In genomic region chr16:30775131-30775380, GRCh38 we compare ENCODE assay signal across 8 cellular contexts. TPM values are rescaled to one million over a fixed set of nuclear protein-coding genes. Genes with fewer than 3 reads are reported as not detected.
A peak's percentile ranks its signal among the peaks of the same experiment; 100 is the strongest.
DNase-seq lines count a peak whose midpoint lies in the region; ATAC-seq and TF ChIP-seq lines count a peak whose summit lies in the region.

No MANE protein-coding gene starts in this region.

- TF ChIP-seq POLR2A in vagina (IDR thresholded peaks at IDR 0.05), result no peak

- H3K36me3 ChIP-seq in heart right ventricle (peaks cover 0 to 51% (median 39%) of the 10 kb centered on the region in 9 donors), vagina (peaks cover 0 to 36% of the 10 kb centered on the region in 2 donors)

- H3K9me3 ChIP-seq in heart right ventricle (no peaks in the 10 kb centered on the region), mononuclear cell (ENCODE audit: low read depth, low read length) (no peaks in the 10 kb centered on the region), vagina (no peaks in the 10 kb centered on the region)

- DNase-seq in heart right ventricle (no peak), left cardiac atrium (no peak), cardiac fibroblast (ENCODE audit: low read depth in 2 of 2) (no peak), vagina (ENCODE audit: extremely low spot score in 2 of 2) (no peak), NCI-H345 (lab: John Stamatoyannopoulos, UW) (no peak), NCI-H748 treated with DMSO at 0.1 percent for 48 hours (lab: John Stamatoyannopoulos, UW) (no peak)

- H3K4me1 ChIP-seq in heart right ventricle (peaks cover 9 to 46% (median 30%) of the 10 kb centered on the region in 9 donors), mononuclear cell (ENCODE audit: insufficient read depth, low read length) (peaks cover 22% of the 10 kb centered on the region), vagina (peaks cover 29% of the 10 kb centered on the region)

- ATAC-seq in heart right ventricle (no peak), left cardiac atrium (no peak), GM21529 (IDR thresholded peaks at IDR 0.05; ENCODE audit: unreplicated experiment) (no peak)

- H3K4me3 ChIP-seq in heart right ventricle (peak overlapping the region; percentile 52 to 86 (median 78)), cardiac fibroblast (replicated peaks in 1 of 2; ENCODE audit: low read depth in 2 of 2, low read length in 2 of 2) (peak overlapping the region; percentile 63 to 65), mononuclear cell (ENCODE audit: low read length) (peak overlapping the region; percentile 46), vagina (peak overlapping the region; percentile 69 to 76)

- H3K27me3 ChIP-seq in heart right ventricle (no peaks in the 10 kb centered on the region), mononuclear cell (ENCODE audit: insufficient read depth, low read length) (no peaks in the 10 kb centered on the region), vagina (no peaks in the 10 kb centered on the region)

- H3K27ac ChIP-seq in heart right ventricle (peak overlapping the region; percentile 83 to 97 (median 93)), vagina (peak overlapping the region; percentile 74)

- TF ChIP-seq CTCF in heart right ventricle (IDR thresholded peaks at IDR 0.05) (no peak), cardiac fibroblast (IDR thresholded peaks at IDR 0.05; ENCODE audit: low read depth, low read length) (no peak), vagina (IDR thresholded peaks at IDR 0.05) (no peak)

- 6 to 11% methylated on average over 14 of the region's 14 CpGs for WGBS in heart right ventricle, 2 donors

- intact Hi-C loops in heart right ventricle (cut with DNase I) (loop anchor here in 1 of 10 donors (5.0 kb wide), 1 partner anchor 37 kb away; no protein-coding TSS in a partner anchor), left cardiac atrium (cut with DNase I) (no loop called here), vagina (cut with DNase I) (no loop called here)

RNA-seq across cellular contexts. Expression of gene ZNF629, which starts 11.9 kb away (rescaled TPM):
- total RNA-seq in heart right ventricle, result 10 to 100 TPM; 20.3 to 35.5 (median 27.6) TPM
- polyA plus RNA-seq in heart right ventricle, result 10 to 100 TPM in 1 of 2 donors, 1 to 10 TPM in 1; 7.3 to 15.4 TPM
- 10 to 100 TPM; 16.6 to 28.3 TPM for total RNA-seq in left cardiac atrium
- total RNA-seq in mononuclear cell, result 3.4 TPM
- 11.3 TPM for total RNA-seq in vagina

RNA-seq across cellular contexts. Expression of gene RNF40, which starts 12.9 kb away (rescaled TPM):
- total RNA-seq in heart right ventricle (10 to 100 TPM; 33.0 to 69.9 (median 42.6) TPM), left cardiac atrium (10 to 100 TPM; 41.2 to 72.1 TPM), mononuclear cell (44.1 TPM), vagina (60.9 TPM)
- 10 to 100 TPM; 40.2 to 50.2 TPM for polyA plus RNA-seq in heart right ventricle

RNA-seq across cellular contexts. Expression of gene CFAP119, which starts 13.2 kb away (rescaled TPM):
- total RNA-seq in heart right ventricle (1 to 10 TPM in 5 of 10 donors, under 1 TPM in 5; 0.44 to 2.2 (median 0.90) TPM), left cardiac atrium (1 to 10 TPM in 1 of 2 donors, under 1 TPM in 1; 0.52 to 1.1 TPM), mononuclear cell (2.2 TPM), vagina (1.7 TPM)
- 1 to 10 TPM; 1.9 to 2.3 TPM for polyA plus RNA-seq in heart right ventricle

RNA-seq across cellular contexts. Expression of gene PHKG2, which starts 26.8 kb away (rescaled TPM):
- total RNA-seq in heart right ventricle (10 to 100 TPM; 12.1 to 21.3 (median 15.0) TPM), left cardiac atrium (10 to 100 TPM; 17.8 to 18.6 TPM), mononuclear cell (15.7 TPM), vagina (32.9 TPM)
- polyA plus RNA-seq in heart right ventricle, result 10 to 100 TPM; 29.1 to 40.7 TPM
